In the genomic region with DNA sequence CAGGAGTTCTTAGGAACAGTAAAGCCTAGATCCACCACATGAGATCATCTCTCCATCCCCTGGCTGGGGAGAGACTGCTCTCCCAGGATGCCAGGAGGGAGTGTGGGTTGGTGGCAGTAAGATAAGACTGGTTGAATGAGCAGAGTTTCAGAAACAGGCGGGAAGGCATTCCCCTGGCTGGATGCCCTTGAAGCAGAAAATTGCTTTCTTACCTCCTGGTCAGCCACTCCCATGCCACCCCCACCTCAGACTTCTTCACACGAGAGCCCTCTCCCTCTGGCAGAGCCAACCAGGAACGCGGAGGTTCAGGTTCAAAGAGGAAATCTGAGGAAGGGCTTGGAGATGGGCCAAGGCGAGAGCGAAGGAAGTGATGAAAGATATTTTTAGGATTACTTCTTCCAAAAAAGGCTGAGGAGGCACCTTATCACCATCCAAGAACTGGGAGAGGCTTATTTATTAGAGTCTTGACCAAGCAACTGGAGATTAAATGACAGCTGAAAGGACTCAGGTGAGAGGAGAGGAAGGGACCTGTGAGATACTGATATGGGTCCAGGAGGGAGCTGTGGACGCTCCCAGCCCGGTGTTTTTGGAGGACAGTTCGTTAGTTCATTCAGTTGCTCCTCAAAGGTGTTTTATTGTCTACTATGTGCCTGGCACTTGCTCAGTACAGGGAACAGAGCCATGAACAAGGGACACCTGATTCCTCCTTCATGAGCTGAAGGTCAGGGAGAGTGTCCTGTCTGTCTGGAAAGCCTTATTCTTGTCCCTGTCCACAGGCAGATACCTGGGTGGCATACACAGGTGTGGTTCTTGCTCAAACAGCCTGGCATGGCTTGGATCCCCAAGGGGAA, we compare ENCODE assay signal across 9 cellular contexts. TPM values are rescaled to one million over a fixed set of nuclear protein-coding genes. Genes with fewer than 3 reads are reported as not detected.
A peak's percentile ranks its signal among the peaks of the same experiment; 100 is the strongest.
DNase-seq lines count a peak whose midpoint lies in the region; ATAC-seq and TF ChIP-seq lines count a peak whose summit lies in the region.
"Had no signal": no experiment of that assay in that cellular context is flagged by ENCODE, and none has a peak within 500 bp of the region (broad histone marks: within the 10 kb centered on the region; RNA-seq: fewer than 3 reads in every experiment).

No MANE protein-coding gene starts in this region.

- H3K4me3 ChIP-seq in cardiac fibroblast (replicated peaks in 1 of 2; ENCODE audit: low read depth in 2 of 2, low read length in 2 of 2), result no peak overlapping the region
- H3K4me3 ChIP-seq in psoas muscle, result no peak overlapping the region
- no peak overlapping the region for H3K4me3 ChIP-seq in esophagus squamous epithelium

- TF ChIP-seq CTCF in cardiac fibroblast (IDR thresholded peaks at IDR 0.05; ENCODE audit: low read depth, low read length), result no peak
- TF ChIP-seq CTCF in psoas muscle (IDR thresholded peaks at IDR 0.05), result no peak
- no peak for TF ChIP-seq CTCF in esophagus squamous epithelium (IDR thresholded peaks at IDR 0.05)

- peak; percentile 17 to 64 (median 54) for ATAC-seq in psoas muscle

- H3K4me1 ChIP-seq in psoas muscle (peaks cover 18% of the 10 kb centered on the region), esophagus squamous epithelium (peaks cover 0 to 12% (median 6%) of the 10 kb centered on the region in 3 donors)

- no peak for TF ChIP-seq POLR2A in esophagus squamous epithelium (IDR thresholded peaks at IDR 0.05)

- H3K27me3 ChIP-seq in psoas muscle (ENCODE audit: insufficient read depth in 3 of 3, low read length in 2 of 3) (no peaks in the 10 kb centered on the region), esophagus squamous epithelium (peaks cover 0 to 71% (median 0%) of the 10 kb centered on the region in 4 donors)

- 21 to 38% (median 26%) methylated on average over 9 of the region's 9 CpGs for WGBS in psoas muscle, 3 donors
- WGBS in esophagus squamous epithelium, 2 donors, result 38 to 73% methylated on average over 7 to 9 of the region's 9 CpGs

- no peaks in the 10 kb centered on the region for H3K9me3 ChIP-seq in psoas muscle
- no peaks in the 10 kb centered on the region for H3K9me3 ChIP-seq in esophagus squamous epithelium

- intact Hi-C loops in psoas muscle (cut with DNase I) (loop anchor here in 1 of 2 donors (5.0 kb wide), 1 partner anchor 35 kb away; no protein-coding TSS in a partner anchor), esophagus squamous epithelium (cut with DNase I) (no loop called here)

- H3K27ac ChIP-seq in psoas muscle (no peak overlapping the region), esophagus squamous epithelium (no peak overlapping the region)

- no peaks in the 10 kb centered on the region for H3K36me3 ChIP-seq in psoas muscle (ENCODE audit: insufficient read depth in 1 of 2, low read depth in 1 of 2)
- no peaks in the 10 kb centered on the region for H3K36me3 ChIP-seq in esophagus squamous epithelium

- peak; percentile 24 for DNase-seq in GM03348 (ENCODE audit: low spot score)
- peak; percentile 62 for DNase-seq in NCI-H2107 (lab: John Stamatoyannopoulos, UW)
- DNase-seq in cardiac fibroblast (ENCODE audit: low read depth in 2 of 2), result peak; percentile 48 to 60
- DNase-seq in psoas muscle, result peak in 1 of 2 donors; percentile 11
- DNase-seq in NCI-H82 treated with DMSO at 0.1 percent for 48 hours (lab: John Stamatoyannopoulos, UW; ENCODE audit: unreplicated experiment), result no peak
- DNase-seq in activated CD8-positive, alpha-beta memory T cell treated with anti-CD3 and anti-CD28 coated beads, Interleukin-2, amount 50 U/mL, for 4 hours, result no peak
- no peak for DNase-seq in esophagus squamous epithelium (lab: John Stamatoyannopoulos, UW)
- DNase-seq: natural killer cell, OCI-M1 had no signal

RNA-seq across cellular contexts. Expression of gene SLC26A9, which starts 18.9 kb away (rescaled TPM):
- total RNA-seq in psoas muscle, result 1 to 10 TPM in 1 of 4 donors, under 1 TPM in 3; 0.15 to 5.5 (median 0.47) TPM
- polyA plus RNA-seq in psoas muscle, result under 1 TPM; 0.16 to 0.56 (median 0.42) TPM
- 10 to 100 TPM in 1 of 4 donors, under 1 TPM in 3; 0.19 to 22.8 (median 0.38) TPM for total RNA-seq in esophagus squamous epithelium
- total RNA-seq: natural killer cell had no signal

RNA-seq across cellular contexts. Expression of gene RAB7B, which starts 41.0 kb away (rescaled TPM):
- total RNA-seq in psoas muscle (1 to 10 TPM in 1 of 4 donors, under 1 TPM in 3; 0.17 to 1.2 (median 0.50) TPM), esophagus squamous epithelium (10 to 100 TPM; 15.8 to 24.2 (median 21.4) TPM)
- polyA plus RNA-seq in psoas muscle, result under 1 TPM; 0.25 to 0.36 (median 0.27) TPM

Comparison
In these comparisons a context has a peak if more than half of its experiments do, and no peak if none do; other contexts are left out.
1. DNase-seq: peak in GM03348 (single experiment), NCI-H2107 (single experiment) and cardiac fibroblast (2 of 2); none in NCI-H82 treated with DMSO at 0.1 percent for 48 hours (single experiment), activated CD8-positive, alpha-beta memory T cell treated with anti-CD3 and anti-CD28 coated beads, Interleukin-2, amount 50 U/mL, for 4 hours (single experiment) and esophagus squamous epithelium (single experiment).
2. RNA of gene RAB7B, which starts 41.0 kb away (total RNA-seq): 15.8 to 24.2 TPM in esophagus squamous epithelium; 0.17 to 1.2 TPM in psoas muscle; every median in the first group is over 4 times any median in the second.